8 cellular contexts compared by ENCODE assay signal in genomic region chr2:47784349-47784851, GRCh38. TPM values are rescaled to one million over a fixed set of nuclear protein-coding genes. Genes with fewer than 3 reads are reported as not detected.
DNase-seq lines count a peak whose midpoint lies in the region; ATAC-seq and TF ChIP-seq lines count a peak whose summit lies in the region.

No MANE protein-coding gene starts in this region.

- H3K9me3 Mint-ChIP-seq in memory B cell, result no peaks in the 10 kb centered on the region

- H3K4me3 Mint-ChIP-seq in memory B cell, result no peak overlapping the region

- H3K27ac ChIP-seq in cardiac muscle cell, result peak overlapping the region; percentile 88
- H3K27ac ChIP-seq in breast epithelium, result peak overlapping the region; percentile 90 to 95
- peak overlapping the region; percentile 90 to 97 for H3K27ac ChIP-seq in uterus

- no peaks in the 10 kb centered on the region for H3K36me3 Mint-ChIP-seq in memory B cell

- DNase-seq in cardiac muscle cell (ENCODE audit: low read depth in 1 of 2, low spot score in 1 of 2) (peak in 1 of 2 donors; percentile 32), left ventricle myocardium superior (no peak), breast epithelium (ENCODE audit: low spot score in 2 of 2) (no peak), memory B cell (ENCODE audit: low spot score in 2 of 2) (no peak), uterus (no peak)

- H3K36me3 ChIP-seq in cardiac muscle cell, result no peaks in the 10 kb centered on the region
- H3K36me3 ChIP-seq in breast epithelium, result no peaks in the 10 kb centered on the region
- H3K36me3 ChIP-seq in uterus, result no peaks in the 10 kb centered on the region

- H3K27me3 ChIP-seq in cardiac muscle cell, result no peaks in the 10 kb centered on the region
- H3K27me3 ChIP-seq in breast epithelium, result no peaks in the 10 kb centered on the region
- H3K27me3 ChIP-seq in uterus, result no peaks in the 10 kb centered on the region

- H3K9me3 ChIP-seq in cardiac muscle cell (ENCODE audit: low read depth) (no peaks in the 10 kb centered on the region), breast epithelium (no peaks in the 10 kb centered on the region), uterus (no peaks in the 10 kb centered on the region)

- H3K27me3 Mint-ChIP-seq in memory B cell, result no peaks in the 10 kb centered on the region

- TF ChIP-seq CTCF in cardiac muscle cell (IDR thresholded peaks at IDR 0.05; ENCODE audit: low read depth, low read length), result no peak
- no peak for TF ChIP-seq CTCF in breast epithelium (IDR thresholded peaks at IDR 0.05)
- TF ChIP-seq CTCF in uterus (IDR thresholded peaks at IDR 0.05), result no peak

- ATAC-seq in left ventricle myocardium superior (no peak), memory B cell (ENCODE audit: low read depth) (no peak), GM21786 (IDR thresholded peaks at IDR 0.05; ENCODE audit: unreplicated experiment) (no peak), HG02642 (IDR thresholded peaks at IDR 0.05; ENCODE audit: poor library complexity, unreplicated experiment) (no peak), GM18517 (IDR thresholded peaks at IDR 0.05; ENCODE audit: unreplicated experiment) (no peak)

- intact Hi-C loops in left ventricle myocardium superior (cut with micrococcal nuclease) (no loop called here), breast epithelium (cut with DNase I; ENCODE audit: low total_unique reads) (loop anchor here (5.0 kb wide), 1 partner anchor 303 kb away; no protein-coding TSS in a partner anchor), uterus (cut with DNase I; ENCODE audit: low total_unique reads) (loop anchor here (5.0 kb wide), 1 partner anchor 123 kb away; the partner anchor contains the start of gene FBXO11)

- TF ChIP-seq POLR2A in breast epithelium (IDR thresholded peaks at IDR 0.05) (no peak), uterus (IDR thresholded peaks at IDR 0.05) (no peak)

- peak overlapping the region; percentile 73 for H3K4me3 ChIP-seq in cardiac muscle cell
- peak overlapping the region; percentile 92 to 94 (median 93) for H3K4me3 ChIP-seq in breast epithelium
- peak overlapping the region; percentile 74 to 90 for H3K4me3 ChIP-seq in uterus

- H3K4me1 ChIP-seq in cardiac muscle cell (ENCODE audit: low read depth) (no peaks in the 10 kb centered on the region), breast epithelium (peaks cover 0 to 3% of the 10 kb centered on the region in 2 donors), uterus (no peaks in the 10 kb centered on the region)

- peak overlapping the region; percentile 91 for H3K27ac Mint-ChIP-seq in memory B cell

- H3K4me1 Mint-ChIP-seq in memory B cell, result peaks cover 15% of the 10 kb centered on the region

RNA-seq across cellular contexts. Expression of gene MSH6, which starts 1.5 kb away (rescaled TPM):
- 80.7 and 84.0 TPM in 2 replicates for total RNA-seq in cardiac muscle cell
- 78.1 and 89.1 TPM in 2 replicates for polyA plus RNA-seq in cardiac muscle cell
- total RNA-seq in left ventricle myocardium superior, result 24.7 TPM
- 10 to 100 TPM; 31.4 to 60.0 (median 42.6) TPM for total RNA-seq in breast epithelium
- total RNA-seq in uterus, result 100 to 1,000 TPM in 1 of 4 donors, 10 to 100 TPM in 3; 32.9 to 115 (median 57.7) TPM
